Comparison of ENCODE assay signal across 20 cellular contexts in genomic region chr5:89190515-89191265, GRCh38.
DNase-seq lines count a peak whose midpoint lies in the region; ATAC-seq and TF ChIP-seq lines count a peak whose summit lies in the region.
"Had no signal": no experiment of that assay in that cellular context is flagged by ENCODE, and none has a peak within 500 bp of the region (broad histone marks: within the 10 kb centered on the region; RNA-seq: fewer than 3 reads in every experiment).

No MANE protein-coding gene starts in this region.

- TF ChIP-seq POLR2A in adrenal gland (IDR thresholded peaks at IDR 0.05), result no peak

- WGBS in adrenal gland, 4 donors, result 82 to 88% (median 85%) methylated on average over 3 of the region's 3 CpGs

- ATAC-seq in left lobe of liver (peak; percentile 44), GM19328 (IDR thresholded peaks at IDR 0.05; ENCODE audit: unreplicated experiment) (no peak)
- ATAC-seq: PC-3, SK-N-SH treated with all-trans-retinoic acid at 6 μM for 48 hours had no signal

- H3K27ac ChIP-seq in SJCRH30 (peak overlapping the region; percentile 76), skeletal muscle tissue (ENCODE audit: low read depth, low read length) (peak overlapping the region; percentile 77), adrenal gland (no peak overlapping the region)

- H3K36me3 ChIP-seq in SJCRH30, result no peaks in the 10 kb centered on the region
- H3K36me3 ChIP-seq in skeletal muscle tissue (ENCODE audit: control insufficient read depth in 3 of 3, insufficient read depth in 3 of 3, low read length in 3 of 3), result no peaks in the 10 kb centered on the region
- no peaks in the 10 kb centered on the region for H3K36me3 ChIP-seq in adrenal gland (replicated peaks in 1 of 2)
- H3K36me3 ChIP-seq: MG63 had no signal

- peaks cover 5% of the 10 kb centered on the region for H3K9me3 ChIP-seq in SJCRH30 (replicated peaks)
- H3K9me3 ChIP-seq in skeletal muscle tissue (ENCODE audit: control insufficient read depth in 3 of 3, low read length in 3 of 3), result no peaks in the 10 kb centered on the region
- no peaks in the 10 kb centered on the region for H3K9me3 ChIP-seq in adrenal gland (replicated peaks in 1 of 3)

- no peak overlapping the region for H3K4me3 ChIP-seq in SJCRH30
- H3K4me3 ChIP-seq in skeletal muscle tissue (ENCODE audit: low read length in 3 of 3), result no peak overlapping the region
- no peak overlapping the region for H3K4me3 ChIP-seq in adrenal gland
- H3K4me3 ChIP-seq: MG63 had no signal

- intact Hi-C loops in adrenal gland (cut with DNase I), result no loop called here

- H3K27me3 ChIP-seq in SJCRH30 (no peaks in the 10 kb centered on the region), skeletal muscle tissue (ENCODE audit: control insufficient read depth in 3 of 3, insufficient read depth in 3 of 3, low read length in 3 of 3) (no peaks in the 10 kb centered on the region), adrenal gland (no peaks in the 10 kb centered on the region)
- H3K27me3 ChIP-seq: MG63 had no signal

- TF ChIP-seq CTCF in adrenal gland (IDR thresholded peaks at IDR 0.05), result no peak

- DNase-seq in GDM1 (lab: John Stamatoyannopoulos, UW) (peak; percentile 6), SJCRH30 (peak; percentile 11 to 53), left lobe of liver (ENCODE audit: low spot score) (no peak), occipital lobe (lab: John Stamatoyannopoulos, UW) (no peak), adrenal gland (no peak)
- DNase-seq: CD4-positive, CD25-positive, alpha-beta regulatory T cell; DMS153; DND-41; GOT3; HCEC 1CT; MG63; NCI-H1105 treated with DMSO at 0.1 percent for 48 hours; NCI-H2029; NCI-H446; NCI-H524 treated with DMSO at 0.1 percent for 48 hours; NCI-H774; PC-3 had no signal

- H3K4me1 ChIP-seq in SJCRH30 (peaks cover 27% of the 10 kb centered on the region), skeletal muscle tissue (ENCODE audit: control insufficient read depth in 3 of 3, insufficient read depth in 3 of 3, low read length in 3 of 3) (peaks cover 3 to 6% (median 4%) of the 10 kb centered on the region in 3 donors), adrenal gland (replicated peaks in 1 of 2) (no peaks in the 10 kb centered on the region)

- H3K9ac ChIP-seq in skeletal muscle tissue (ENCODE audit: low read depth in 1 of 3, low read length in 3 of 3), result peak overlapping the region in 1 of 3 donors; percentile 12

Comparison
In these comparisons a context has a peak if more than half of its experiments do, and no peak if none do; other contexts are left out.
1. DNase-seq: peak in GDM1 (single experiment) and SJCRH30 (2 of 2); none in left lobe of liver (single experiment), occipital lobe (single experiment) and adrenal gland (0 of 7).
2. H3K27ac ChIP-seq: peak in SJCRH30 (single experiment) and skeletal muscle tissue (single experiment); none in adrenal gland (0 of 5).